ENCODE assay signal across 2 cellular contexts in the genomic region with DNA sequence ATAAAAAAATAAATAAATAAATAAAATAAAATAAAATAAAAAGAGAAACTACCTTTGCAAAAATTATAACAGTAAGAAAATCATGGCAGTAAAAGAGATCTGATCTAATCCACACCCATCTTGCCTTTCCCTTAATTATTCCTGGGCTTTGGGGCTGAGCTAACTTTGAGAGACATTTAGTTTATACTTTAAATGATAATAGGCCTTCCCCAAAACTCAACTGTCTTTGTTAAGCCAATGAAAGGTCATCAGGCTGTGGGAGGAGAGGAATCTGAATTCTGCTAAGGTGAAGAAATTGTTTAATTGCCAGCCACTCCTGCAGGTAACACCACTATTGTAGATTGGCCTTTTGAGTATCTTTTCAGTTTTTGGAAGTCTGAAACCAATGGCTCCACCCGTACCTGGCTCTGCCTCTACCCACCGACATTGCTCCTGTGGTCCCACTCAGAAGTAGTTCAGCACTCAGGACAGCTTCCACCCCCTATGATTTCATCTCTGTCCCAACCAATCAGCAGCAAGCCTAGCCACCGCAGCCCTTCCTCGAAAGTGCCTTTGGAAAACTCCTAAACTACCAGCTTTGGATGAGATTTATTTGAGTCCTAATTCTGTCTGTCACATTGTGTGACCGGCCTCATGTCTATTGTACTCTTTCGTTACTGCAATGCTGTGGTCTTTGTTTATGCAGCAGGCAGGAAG.
A peak's percentile ranks its signal among the peaks of the same experiment; 100 is the strongest.
TF ChIP-seq lines count a peak whose summit lies in the region.

No MANE protein-coding gene starts in this region.

TF ChIP-seq in HCT116, 20 proteins besides CTCF, POLR2A, EP300 and RAD21:
- TF ChIP-seq, protein P1, sequence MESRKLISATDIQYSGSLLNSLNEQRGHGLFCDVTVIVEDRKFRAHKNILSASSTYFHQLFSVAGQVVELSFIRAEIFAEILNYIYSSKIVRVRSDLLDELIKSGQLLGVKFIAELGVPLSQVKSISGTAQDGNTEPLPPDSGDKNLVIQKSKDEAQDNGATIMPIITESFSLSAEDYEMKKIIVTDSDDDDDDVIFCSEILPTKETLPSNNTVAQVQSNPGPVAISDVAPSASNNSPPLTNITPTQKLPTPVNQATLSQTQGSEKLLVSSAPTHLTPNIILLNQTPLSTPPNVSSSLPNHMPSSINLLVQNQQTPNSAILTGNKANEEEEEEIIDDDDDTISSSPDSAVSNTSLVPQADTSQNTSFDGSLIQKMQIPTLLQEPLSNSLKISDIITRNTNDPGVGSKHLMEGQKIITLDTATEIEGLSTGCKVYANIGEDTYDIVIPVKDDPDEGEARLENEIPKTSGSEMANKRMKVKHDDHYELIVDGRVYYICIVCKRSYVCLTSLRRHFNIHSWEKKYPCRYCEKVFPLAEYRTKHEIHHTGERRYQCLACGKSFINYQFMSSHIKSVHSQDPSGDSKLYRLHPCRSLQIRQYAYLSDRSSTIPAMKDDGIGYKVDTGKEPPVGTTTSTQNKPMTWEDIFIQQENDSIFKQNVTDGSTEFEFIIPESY (IDR thresholded peaks at IDR 0.05; ENCODE audit: extremely low read depth, insufficient replicate concordance, low read length) = no peak
- TF ChIP-seq ZFX (IDR thresholded peaks at IDR 0.05) (no peak), TCF7L2 (IDR thresholded peaks at IDR 0.05; ENCODE audit: borderline replicate concordance, extremely low read depth, insufficient read depth, insufficient read length) (no peak), SRF (IDR thresholded peaks at IDR 0.05; ENCODE audit: low read depth) (no peak)
- TF ChIP-seq, protein P2, sequence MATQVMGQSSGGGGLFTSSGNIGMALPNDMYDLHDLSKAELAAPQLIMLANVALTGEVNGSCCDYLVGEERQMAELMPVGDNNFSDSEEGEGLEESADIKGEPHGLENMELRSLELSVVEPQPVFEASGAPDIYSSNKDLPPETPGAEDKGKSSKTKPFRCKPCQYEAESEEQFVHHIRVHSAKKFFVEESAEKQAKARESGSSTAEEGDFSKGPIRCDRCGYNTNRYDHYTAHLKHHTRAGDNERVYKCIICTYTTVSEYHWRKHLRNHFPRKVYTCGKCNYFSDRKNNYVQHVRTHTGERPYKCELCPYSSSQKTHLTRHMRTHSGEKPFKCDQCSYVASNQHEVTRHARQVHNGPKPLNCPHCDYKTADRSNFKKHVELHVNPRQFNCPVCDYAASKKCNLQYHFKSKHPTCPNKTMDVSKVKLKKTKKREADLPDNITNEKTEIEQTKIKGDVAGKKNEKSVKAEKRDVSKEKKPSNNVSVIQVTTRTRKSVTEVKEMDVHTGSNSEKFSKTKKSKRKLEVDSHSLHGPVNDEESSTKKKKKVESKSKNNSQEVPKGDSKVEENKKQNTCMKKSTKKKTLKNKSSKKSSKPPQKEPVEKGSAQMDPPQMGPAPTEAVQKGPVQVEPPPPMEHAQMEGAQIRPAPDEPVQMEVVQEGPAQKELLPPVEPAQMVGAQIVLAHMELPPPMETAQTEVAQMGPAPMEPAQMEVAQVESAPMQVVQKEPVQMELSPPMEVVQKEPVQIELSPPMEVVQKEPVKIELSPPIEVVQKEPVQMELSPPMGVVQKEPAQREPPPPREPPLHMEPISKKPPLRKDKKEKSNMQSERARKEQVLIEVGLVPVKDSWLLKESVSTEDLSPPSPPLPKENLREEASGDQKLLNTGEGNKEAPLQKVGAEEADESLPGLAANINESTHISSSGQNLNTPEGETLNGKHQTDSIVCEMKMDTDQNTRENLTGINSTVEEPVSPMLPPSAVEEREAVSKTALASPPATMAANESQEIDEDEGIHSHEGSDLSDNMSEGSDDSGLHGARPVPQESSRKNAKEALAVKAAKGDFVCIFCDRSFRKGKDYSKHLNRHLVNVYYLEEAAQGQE (IDR thresholded peaks at IDR 0.05; ENCODE audit: low read depth) = peak; percentile 24

TF ChIP-seq in WTC11, 78 proteins besides CTCF, POLR2A, EP300 and RAD21:
- TF ChIP-seq GABPB1 (CRISPR knock-in tag; IDR thresholded peaks at IDR 0.05) (no peak), TEAD1 (CRISPR knock-in tag; IDR thresholded peaks at IDR 0.05) (0 out of 2 replicates have a peak, but pooled peaks have one; percentile 34)
- TF ChIP-seq, protein P3, sequence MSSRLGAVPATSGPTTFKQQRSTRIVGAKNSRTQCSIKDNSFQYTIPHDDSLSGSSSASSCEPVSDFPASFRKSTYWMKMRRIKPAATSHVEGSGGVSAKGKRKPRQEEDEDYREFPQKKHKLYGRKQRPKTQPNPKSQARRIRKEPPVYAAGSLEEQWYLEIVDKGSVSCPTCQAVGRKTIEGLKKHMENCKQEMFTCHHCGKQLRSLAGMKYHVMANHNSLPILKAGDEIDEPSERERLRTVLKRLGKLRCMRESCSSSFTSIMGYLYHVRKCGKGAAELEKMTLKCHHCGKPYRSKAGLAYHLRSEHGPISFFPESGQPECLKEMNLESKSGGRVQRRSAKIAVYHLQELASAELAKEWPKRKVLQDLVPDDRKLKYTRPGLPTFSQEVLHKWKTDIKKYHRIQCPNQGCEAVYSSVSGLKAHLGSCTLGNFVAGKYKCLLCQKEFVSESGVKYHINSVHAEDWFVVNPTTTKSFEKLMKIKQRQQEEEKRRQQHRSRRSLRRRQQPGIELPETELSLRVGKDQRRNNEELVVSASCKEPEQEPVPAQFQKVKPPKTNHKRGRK (CRISPR knock-in tag; IDR thresholded peaks at IDR 0.05; ENCODE audit: borderline replicate concordance) = no peak
- TF ChIP-seq, protein P4, sequence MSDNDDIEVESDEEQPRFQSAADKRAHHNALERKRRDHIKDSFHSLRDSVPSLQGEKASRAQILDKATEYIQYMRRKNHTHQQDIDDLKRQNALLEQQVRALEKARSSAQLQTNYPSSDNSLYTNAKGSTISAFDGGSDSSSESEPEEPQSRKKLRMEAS (CRISPR knock-in tag; IDR thresholded peaks at IDR 0.05) = 0 out of 2 replicates have a peak, but pooled peaks have one; percentile 23
